ENCODE assay signal across 1 cellular context in genomic region chr13:40341501-40341900, GRCh38.
TF ChIP-seq lines count a peak whose summit lies in the region.

No MANE protein-coding gene starts in this region.

TF ChIP-seq in H1, 55 proteins besides CTCF, POLR2A, EP300 and RAD21:
- TF ChIP-seq EZH2 (IDR thresholded peaks at IDR 0.05; ENCODE audit: low read depth, low read length, severe bottlenecking) (no peak), CBX5 (IDR thresholded peaks at IDR 0.05; ENCODE audit: low read depth, low read length) (no peak), BRCA1 (IDR thresholded peaks at IDR 0.05; ENCODE audit: low read depth, low read length) (no peak), SAP30 (IDR thresholded peaks at IDR 0.05; ENCODE audit: insufficient read depth, insufficient replicate concordance, low read length) (no peak), E2F6 (IDR thresholded peaks at IDR 0.05) (no peak), POLR2AphosphoS5 (IDR thresholded peaks at IDR 0.05; ENCODE audit: low read depth, low read length) (no peak), KDM4A (IDR thresholded peaks at IDR 0.05; ENCODE audit: low read depth, low read length, severe bottlenecking) (no peak), ASH2L (IDR thresholded peaks at IDR 0.05; ENCODE audit: low read length) (no peak), CREB1 (IDR thresholded peaks at IDR 0.05) (no peak), BACH1 (IDR thresholded peaks at IDR 0.05; ENCODE audit: low read length) (no peak), POU5F1 (IDR thresholded peaks at IDR 0.05; ENCODE audit: low read depth, low read length) (no peak), HDAC2 (IDR thresholded peaks at IDR 0.05; ENCODE audit: borderline replicate concordance in 1 of 2, low read depth in 2 of 2, low read length in 2 of 2) (no peak), RNF2 (IDR thresholded peaks at IDR 0.05; ENCODE audit: borderline replicate concordance, low read depth, low read length, missing control alignments, poor library complexity, severe bottlenecking) (no peak)
